ENCODE assay signal across 8 cellular contexts in the genomic region with DNA sequence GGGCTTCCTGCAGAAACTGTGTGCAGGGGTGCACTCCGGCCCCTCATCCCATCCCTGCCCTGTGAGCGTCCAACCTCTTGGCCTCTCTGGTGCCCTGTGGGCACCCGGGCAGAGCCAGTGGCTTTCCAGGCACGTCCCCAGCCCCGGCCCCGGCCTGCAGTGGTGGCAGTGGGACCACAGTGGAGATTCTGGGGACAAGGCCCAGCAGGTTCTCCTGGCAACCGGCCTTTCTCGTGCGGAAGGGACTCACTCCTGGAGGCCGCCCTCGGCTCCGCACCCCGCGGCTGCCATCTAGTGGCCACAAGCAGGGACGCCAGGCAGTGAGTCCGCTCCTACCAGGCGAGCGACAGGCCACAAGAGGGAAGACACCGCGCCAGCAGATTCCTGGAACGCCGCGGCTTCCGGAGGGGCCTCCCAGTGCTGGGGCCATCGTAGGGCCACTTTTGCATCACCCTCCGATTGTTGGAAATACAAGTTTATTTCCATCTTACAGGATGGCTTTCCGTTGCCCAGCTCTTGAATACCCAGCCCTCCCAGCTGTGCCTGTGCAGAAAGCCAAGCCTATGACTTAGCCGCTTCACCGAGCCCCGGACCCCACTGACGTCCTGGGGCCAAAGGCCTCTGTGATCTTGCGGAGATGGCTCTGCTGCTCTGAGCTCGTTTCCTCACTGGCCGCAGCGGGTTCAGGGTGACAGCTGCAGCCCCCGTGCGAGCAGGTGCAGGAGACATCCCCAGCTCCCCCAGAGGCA.
A peak's percentile ranks its signal among the peaks of the same experiment; 100 is the strongest.
DNase-seq lines count a peak whose midpoint lies in the region; ATAC-seq and TF ChIP-seq lines count a peak whose summit lies in the region.

No MANE protein-coding gene starts in this region.

- intact Hi-C loops in heart right ventricle (cut with DNase I) (loop anchor here in 8 of 10 donors (1.0 to 10.0 kb wide), 4 partner anchors 191 to 289 kb away; no protein-coding TSS in a partner anchor), prostate gland (cut with DNase I) (loop anchor here (2.0 kb wide), 1 partner anchor 289 kb away; no protein-coding TSS in a partner anchor)

- peak; percentile 62 for DNase-seq in GM12865 (ENCODE audit: low read depth)
- DNase-seq in NCI-H128 (lab: John Stamatoyannopoulos, UW; ENCODE audit: unreplicated experiment): peak; percentile 48
- peak; percentile 78 for DNase-seq in SW480 (ENCODE audit: low spot score)
- peak; percentile 23 for DNase-seq in activated naive CD8-positive, alpha-beta T cell treated with anti-CD3 and anti-CD28 coated beads, Interleukin-2, amount 50 U/mL, for 16 hours (ENCODE audit: low read depth, low spot score)
- DNase-seq in heart right ventricle: peak; percentile 73 to 76
- DNase-seq in prostate gland (ENCODE audit: low spot score): peak; percentile 73

- TF ChIP-seq CTCF in GM12865 (IDR thresholded peaks at IDR 0.05; ENCODE audit: insufficient read depth, low read depth, low read length, missing control alignments) (peak; percentile 90), heart right ventricle (IDR thresholded peaks at IDR 0.05) (peak; percentile 92 to 99 (median 97)), prostate gland (IDR thresholded peaks at IDR 0.05) (peak; percentile 71 to 99 (median 95))

- H3K27ac ChIP-seq in heart right ventricle (no peak overlapping the region), prostate gland (no peak overlapping the region)

- H3K4me1 ChIP-seq in heart right ventricle (peaks cover 0 to 8% (median 5%) of the 10 kb centered on the region in 9 donors), prostate gland (replicated peaks) (no peaks in the 10 kb centered on the region)

- no peak for TF ChIP-seq POLR2A in prostate gland (IDR thresholded peaks at IDR 0.05)

- H3K36me3 ChIP-seq in heart right ventricle (no peaks in the 10 kb centered on the region), prostate gland (no peaks in the 10 kb centered on the region)

- H3K9me3 ChIP-seq in heart right ventricle (peaks cover 0 to 17% (median 8%) of the 10 kb centered on the region in 11 donors), prostate gland (no peaks in the 10 kb centered on the region)

- WGBS in heart right ventricle, 2 donors: 16 to 18% methylated on average over 37 of the region's 37 CpGs
- 29% methylated on average over 23 of the region's 37 CpGs for WGBS in prostate gland

- ATAC-seq in heart right ventricle (peak; percentile 95 to 98 (median 96)), HG03175 (IDR thresholded peaks at IDR 0.05; ENCODE audit: unreplicated experiment) (no peak), GM18870 (IDR thresholded peaks at IDR 0.05; ENCODE audit: unreplicated experiment) (no peak)

- H3K4me3 ChIP-seq in GM12865 (ENCODE audit: low read depth, low read length): no peak overlapping the region
- H3K4me3 ChIP-seq in heart right ventricle: no peak overlapping the region
- no peak overlapping the region for H3K4me3 ChIP-seq in prostate gland

- H3K27me3 ChIP-seq in heart right ventricle: peaks cover 0 to 24% (median 12%) of the 10 kb centered on the region in 7 donors
- H3K27me3 ChIP-seq in prostate gland (replicated peaks; ENCODE audit: insufficient read depth): no peaks in the 10 kb centered on the region

Comparison
In these comparisons a context has a peak if more than half of its experiments do, and no peak if none do; other contexts are left out.
1. DNase-seq: peak in every context shown above with its lines; median percentile 78 in SW480; 74 in heart right ventricle; 73 in prostate gland; 62 in GM12865; 48 in NCI-H128; 23 in activated naive CD8-positive, alpha-beta T cell treated with anti-CD3 and anti-CD28 coated beads, Interleukin-2, amount 50 U/mL, for 16 hours.
2. ATAC-seq: peak in heart right ventricle (8 of 8); none in HG03175 (single experiment) and GM18870 (single experiment).
3. Peak in every context shown above with its lines, with median percentiles within 50 percentile points of each other: CTCF ChIP-seq.